In genomic region chr10:64113375-64113774, GRCh38 we compare ENCODE assay signal across 31 cellular contexts.
"Had no signal": no experiment of that assay in that cellular context is flagged by ENCODE, and none has a peak within 500 bp of the region (broad histone marks: within the 10 kb centered on the region; RNA-seq: fewer than 3 reads in every experiment).

No MANE protein-coding gene starts in this region.

- H3K9me3 ChIP-seq: adrenal gland, ascending aorta, gastrocnemius medialis, left ventricle myocardium inferior, mucosa of descending colon, spleen, testis, transverse colon had no signal

- H3K4me1 ChIP-seq: adrenal gland, ascending aorta, gastrocnemius medialis, left ventricle myocardium inferior, testis had no signal

- ATAC-seq: gastrocnemius medialis; natural killer cell treated with Interleukin-12 subunit alpha and Interleukin-12 subunit beta and Interleukin-15 and Interleukin-18, amount 100 ng/mL, for 72 hours; right cardiac atrium; T-helper 17 cell had no signal

- H3K27ac ChIP-seq: adrenal gland, ascending aorta, brain microvascular endothelial cell, epithelial cell of prostate, gastrocnemius medialis, left ventricle myocardium inferior, testis, transverse colon, WERI-Rb-1 had no signal

- H3K9me3 Mint-ChIP-seq: activated CD4-positive, alpha-beta memory T cell treated with anti-CD3 and anti-CD28 coated beads for 36 hours; activated CD4-positive, alpha-beta T cell treated with anti-CD3 and anti-CD28 coated beads, Interleukin-2, amount 10 ng/mL, durations not matched to agents 24 days and 14 days; activated naive CD4-positive, alpha-beta T cell treated with anti-CD3 and anti-CD28 coated beads for 36 hours; activated naive CD8-positive, alpha-beta T cell treated with anti-CD3 and anti-CD28 coated beads for 36 hours; activated T-helper 1 cell treated with anti-CD3 and anti-CD28 coated beads, Interleukin-12 subunit alpha, Interleukin-12 subunit beta, Interleukin-2, Interleukin-4 antibody, amounts not matched to agents 30 ng/mL and 10 ng/mL and 1 ng/mL, durations not matched to agents 14 hours and 24 hours and 36 hours had no signal

- H3K27me3 ChIP-seq: adrenal gland, ascending aorta, brain microvascular endothelial cell, gastrocnemius medialis, spleen, testis, transverse colon had no signal

- H3K27ac Mint-ChIP-seq: activated CD4-positive, alpha-beta memory T cell treated with anti-CD3 and anti-CD28 coated beads for 36 hours; activated CD4-positive, alpha-beta T cell treated with anti-CD3 and anti-CD28 coated beads, Interleukin-2, amount 10 ng/mL, durations not matched to agents 24 days and 14 days; activated naive CD4-positive, alpha-beta T cell treated with anti-CD3 and anti-CD28 coated beads for 36 hours; activated naive CD8-positive, alpha-beta T cell treated with anti-CD3 and anti-CD28 coated beads for 36 hours; activated T-helper 1 cell treated with anti-CD3 and anti-CD28 coated beads, Interleukin-12 subunit alpha, Interleukin-12 subunit beta, Interleukin-2, Interleukin-4 antibody, amounts not matched to agents 30 ng/mL and 10 ng/mL and 1 ng/mL, durations not matched to agents 14 hours and 24 hours and 36 hours; natural killer cell treated with Interleukin-12 subunit alpha and Interleukin-12 subunit beta and Interleukin-15 and Interleukin-18, amount 100 ng/mL, for 72 hours; T-helper 17 cell had no signal

- H3K27me3 Mint-ChIP-seq: activated CD4-positive, alpha-beta memory T cell treated with anti-CD3 and anti-CD28 coated beads for 36 hours; activated CD4-positive, alpha-beta T cell treated with anti-CD3 and anti-CD28 coated beads, Interleukin-2, amount 10 ng/mL, durations not matched to agents 24 days and 14 days; natural killer cell treated with Interleukin-12 subunit alpha and Interleukin-12 subunit beta and Interleukin-15 and Interleukin-18, amount 100 ng/mL, for 72 hours; T-helper 17 cell had no signal

- H3K4me3 ChIP-seq: adrenal gland, ascending aorta, gastrocnemius medialis, left ventricle myocardium inferior, lung, mucosa of descending colon, testis, transverse colon had no signal

- FAIRE-seq: islet of Langerhans, urothelium cell line had no signal

- DNase-seq: activated CD4-positive, alpha-beta memory T cell treated with anti-CD3 and anti-CD28 coated beads for 36 hours; activated CD4-positive, alpha-beta T cell treated with anti-CD3 and anti-CD28 coated beads, Interleukin-2, amount 10 ng/mL, durations not matched to agents 24 days and 14 days; activated CD4-positive, CD25-positive, alpha-beta regulatory T cell treated with anti-CD3 and anti-CD28 coated beads, Interleukin-2, amount 50 U/mL, for 72 hours; activated CD8-positive, alpha-beta memory T cell treated with anti-CD3 and anti-CD28 coated beads, Interleukin-2, amount 50 U/mL, for 4 hours; activated effector memory CD4-positive, alpha-beta T cell treated with anti-CD3 and anti-CD28 coated beads, Interleukin-2, amount 50 U/mL, for 16 hours; activated naive CD4-positive, alpha-beta T cell treated with anti-CD3 and anti-CD28 coated beads for 36 hours; activated naive CD8-positive, alpha-beta T cell treated with anti-CD3 and anti-CD28 coated beads for 36 hours; activated T-cell treated with anti-CD3 and anti-CD28 coated beads, Interleukin-2, amount 50 U/mL, for 1 hour; adrenal gland; brain microvascular endothelial cell; caudate nucleus; gastrocnemius medialis; glutamatergic neuron; left ventricle myocardium inferior; mucosa of descending colon; posterior cingulate gyrus; right cardiac atrium; spleen; stimulated activated naive CD4-positive, alpha-beta T cell treated with Interleukin-2 at 50 U/mL for 16 hours; T-helper 17 cell; T1000; testis; transverse colon; WERI-Rb-1 had no signal

- H3K36me3 Mint-ChIP-seq: activated CD4-positive, alpha-beta memory T cell treated with anti-CD3 and anti-CD28 coated beads for 36 hours; activated naive CD8-positive, alpha-beta T cell treated with anti-CD3 and anti-CD28 coated beads for 36 hours; natural killer cell treated with Interleukin-12 subunit alpha and Interleukin-12 subunit beta and Interleukin-15 and Interleukin-18, amount 100 ng/mL, for 72 hours had no signal

- H3K36me3 ChIP-seq: adrenal gland, ascending aorta, brain microvascular endothelial cell, gastrocnemius medialis, left ventricle myocardium inferior, spleen, transverse colon, WERI-Rb-1 had no signal

- H3K4me3 Mint-ChIP-seq: activated CD4-positive, alpha-beta memory T cell treated with anti-CD3 and anti-CD28 coated beads for 36 hours; activated naive CD4-positive, alpha-beta T cell treated with anti-CD3 and anti-CD28 coated beads for 36 hours; activated naive CD8-positive, alpha-beta T cell treated with anti-CD3 and anti-CD28 coated beads for 36 hours; activated T-helper 1 cell treated with anti-CD3 and anti-CD28 coated beads, Interleukin-12 subunit alpha, Interleukin-12 subunit beta, Interleukin-2, Interleukin-4 antibody, amounts not matched to agents 30 ng/mL and 10 ng/mL and 1 ng/mL, durations not matched to agents 14 hours and 24 hours and 36 hours; natural killer cell treated with Interleukin-12 subunit alpha and Interleukin-12 subunit beta and Interleukin-15 and Interleukin-18, amount 100 ng/mL, for 72 hours had no signal
